Comparison of ENCODE assay signal across 14 cellular contexts in the genomic region with DNA sequence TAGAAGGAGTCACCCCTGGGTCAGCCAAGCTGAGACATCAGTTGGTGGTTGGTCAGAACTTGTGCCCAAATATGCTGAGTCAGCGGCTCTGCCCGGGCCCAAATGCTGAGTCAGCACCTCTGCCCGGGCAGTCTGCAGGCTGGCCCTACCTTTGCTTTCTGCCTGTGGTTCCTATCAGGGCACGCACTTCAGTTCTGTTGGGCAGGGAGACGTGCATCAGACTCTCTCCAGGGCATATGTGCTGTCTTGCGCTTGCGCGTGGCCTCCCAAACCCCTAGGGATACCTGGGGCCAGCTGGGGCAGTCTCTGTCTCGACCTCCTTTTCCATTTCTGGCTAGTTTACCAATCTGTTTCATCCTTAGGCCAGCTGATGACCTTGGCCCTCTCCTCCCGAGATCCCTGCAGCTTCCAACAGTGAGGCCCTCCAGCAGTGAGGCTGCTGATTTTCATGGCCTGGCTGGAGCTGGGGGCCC. TPM values are rescaled to one million over a fixed set of nuclear protein-coding genes. Genes with fewer than 3 reads are reported as not detected.
A peak's percentile ranks its signal among the peaks of the same experiment; 100 is the strongest.
DNase-seq lines count a peak whose midpoint lies in the region; ATAC-seq and TF ChIP-seq lines count a peak whose summit lies in the region.
"Had no signal": no experiment of that assay in that cellular context is flagged by ENCODE, and none has a peak within 500 bp of the region (broad histone marks: within the 10 kb centered on the region; RNA-seq: fewer than 3 reads in every experiment).

No MANE protein-coding gene starts in this region.

- intact Hi-C loops in body of pancreas (cut with DNase I) (no loop called here), right lobe of liver (cut with DNase I) (no loop called here)

- TF ChIP-seq POLR2A in body of pancreas (IDR thresholded peaks at IDR 0.05), result no peak
- TF ChIP-seq POLR2A in right lobe of liver (IDR thresholded peaks at IDR 0.05), result no peak

- no peak for TF ChIP-seq CTCF in cardiac muscle cell (IDR thresholded peaks at IDR 0.05; ENCODE audit: low read depth, low read length)
- TF ChIP-seq CTCF in right atrium auricular region (IDR thresholded peaks at IDR 0.05), result no peak
- TF ChIP-seq CTCF in body of pancreas (IDR thresholded peaks at IDR 0.05), result no peak
- TF ChIP-seq CTCF in right lobe of liver (IDR thresholded peaks at IDR 0.05), result no peak

- H3K9me3 ChIP-seq in cardiac muscle cell (ENCODE audit: low read depth) (no peaks in the 10 kb centered on the region), right atrium auricular region (no peaks in the 10 kb centered on the region), body of pancreas (no peaks in the 10 kb centered on the region), right lobe of liver (no peaks in the 10 kb centered on the region)
- H3K9me3 ChIP-seq: HAP-1 had no signal

- H3K27ac ChIP-seq in cardiac muscle cell (peak overlapping the region; percentile 47), right atrium auricular region (no peak overlapping the region), body of pancreas (peak overlapping the region in 1 of 4 donors; percentile 35), right lobe of liver (peak overlapping the region in 1 of 3 donors; percentile 36)

- no peaks in the 10 kb centered on the region for H3K27me3 ChIP-seq in cardiac muscle cell
- H3K27me3 ChIP-seq in right atrium auricular region, result no peaks in the 10 kb centered on the region
- H3K27me3 ChIP-seq in body of pancreas, result no peaks in the 10 kb centered on the region
- no peaks in the 10 kb centered on the region for H3K27me3 ChIP-seq in right lobe of liver

- H3K4me1 ChIP-seq in cardiac muscle cell (ENCODE audit: low read depth) (no peaks in the 10 kb centered on the region), right atrium auricular region (no peaks in the 10 kb centered on the region), body of pancreas (peaks cover 7% of the 10 kb centered on the region), right lobe of liver (peaks cover 0 to 28% (median 11%) of the 10 kb centered on the region in 4 donors)
- H3K4me1 ChIP-seq: HAP-1 had no signal

- ATAC-seq in body of pancreas, result peak; percentile 43
- ATAC-seq in right lobe of liver, result peak; percentile 53 to 81 (median 60)
- no peak for ATAC-seq in HG02938 (IDR thresholded peaks at IDR 0.05; ENCODE audit: unreplicated experiment)
- no peak for ATAC-seq in HG02759 (IDR thresholded peaks at IDR 0.05; ENCODE audit: unreplicated experiment)
- ATAC-seq: natural killer cell treated with Interleukin-12 subunit alpha and Interleukin-12 subunit beta and Interleukin-15 and Interleukin-18, amount 100 ng/mL, for 72 hours; stimulated activated naive CD8-positive, alpha-beta T cell treated with anti-CD3 and anti-CD28 coated beads, Interleukin-15, Interleukin-2, amounts not matched to agents 100 U/mL and 50 U/mL, for 24 hours had no signal

- H3K36me3 ChIP-seq in cardiac muscle cell (peaks cover 8% of the 10 kb centered on the region), right atrium auricular region (peaks cover 17% of the 10 kb centered on the region), body of pancreas (replicated peaks in 1 of 2; ENCODE audit: insufficient read depth in 1 of 2, low read depth in 2 of 2) (peaks cover 0 to 2% of the 10 kb centered on the region in 2 donors), right lobe of liver (peaks cover 0 to 7% (median 0%) of the 10 kb centered on the region in 4 donors)

- DNase-seq in cardiac muscle cell (ENCODE audit: low read depth in 1 of 2, low spot score in 1 of 2), result peak; percentile 9 to 36
- DNase-seq in right atrium auricular region (ENCODE audit: low spot score), result no peak
- DNase-seq in body of pancreas, result peak; percentile 40 to 69 (median 52)
- DNase-seq in right lobe of liver, result peak; percentile 48 to 83 (median 77)
- DNase-seq in NAMALWA (ENCODE audit: low spot score), result no peak
- DNase-seq in activated CD4-positive, CD25-positive, alpha-beta regulatory T cell treated with anti-CD3 and anti-CD28 coated beads, Interleukin-2, amount 50 U/mL, for 72 hours, result no peak
- DNase-seq: activated CD8-positive, alpha-beta memory T cell treated with anti-CD3 and anti-CD28 coated beads for 24 hours; amniotic stem cell; stimulated activated CD4-positive, alpha-beta T cell treated with anti-CD3 and anti-CD28 coated beads, Interleukin-1b, Interleukin-23, amount 100 ng/mL, for 48 hours; stimulated activated naive CD8-positive, alpha-beta T cell treated with anti-CD3 and anti-CD28 coated beads, Interleukin-15, Interleukin-2, amounts not matched to agents 100 U/mL and 50 U/mL, for 24 hours had no signal

- no peak overlapping the region for H3K4me3 ChIP-seq in cardiac muscle cell
- no peak overlapping the region for H3K4me3 ChIP-seq in right atrium auricular region
- no peak overlapping the region for H3K4me3 ChIP-seq in body of pancreas
- H3K4me3 ChIP-seq in right lobe of liver, result no peak overlapping the region
- H3K4me3 ChIP-seq: HAP-1 had no signal

- WGBS in body of pancreas, 2 donors, result 54 to 80% methylated on average over 9 to 10 of the region's 10 CpGs
- 44% methylated on average over 3 of the region's 10 CpGs for WGBS in right lobe of liver (ENCODE audit: insufficient coverage, low coverage, low lambda C conversion rate, missing lambda C conversion rate)

RNA-seq across cellular contexts. Expression of gene LDLR, which starts 24.4 kb away (rescaled TPM):
- total RNA-seq in cardiac muscle cell (98.6 and 120 TPM in 2 replicates), right atrium auricular region (10 to 100 TPM; 13.8 to 15.9 TPM), body of pancreas (100 to 1,000 TPM in 1 of 2 donors, 10 to 100 TPM in 1; 18.9 to 105 TPM), right lobe of liver (100 to 1,000 TPM in 1 of 6 experiments, 10 to 100 TPM in 4, 1 to 10 TPM in 1; 8.6 to 117 (median 26.8) TPM)
- polyA plus RNA-seq in cardiac muscle cell, result 57.8 and 107 TPM in 2 replicates

Comparison
In these comparisons a context has a peak if more than half of its experiments do, and no peak if none do; other contexts are left out.
1. DNase-seq: peak in cardiac muscle cell (2 of 2), body of pancreas (4 of 4) and right lobe of liver (3 of 3); none in right atrium auricular region (single experiment), NAMALWA (single experiment) and activated CD4-positive, CD25-positive, alpha-beta regulatory T cell treated with anti-CD3 and anti-CD28 coated beads, Interleukin-2, amount 50 U/mL, for 72 hours (single experiment).
2. ATAC-seq: peak in body of pancreas (single experiment) and right lobe of liver (4 of 4); none in HG02938 (single experiment) and HG02759 (single experiment).